8 cellular contexts compared by ENCODE assay signal in genomic region chr16:1771072-1771863, GRCh38. TPM values are rescaled to one million over a fixed set of nuclear protein-coding genes. Genes with fewer than 3 reads are reported as not detected.
DNase-seq lines count a peak whose midpoint lies in the region; ATAC-seq and TF ChIP-seq lines count a peak whose summit lies in the region.

NME3 (minus strand) TSS chr16:1771543; CDS start chr16:1771534, 9 bp downstream.

- DNase-seq in H7 (peak; percentile 95), RWPE1 (ENCODE audit: low spot score) (peak; percentile 63), activated gamma-delta T cell (lab: John Stamatoyannopoulos, UW) (peak; percentile 56), fibroblast of villous mesenchyme (ENCODE audit: low read depth) (peak; percentile 74)
- DNase-seq in stimulated activated naive CD8-positive, alpha-beta T cell treated with anti-CD3 and anti-CD28 coated beads, Interleukin-15, Interleukin-2, amounts not matched to agents 100 U/mL and 50 U/mL, for 24 hours: peak; percentile 87

- no peaks in the 10 kb centered on the region for H3K9me3 ChIP-seq in BLaER1 treated with 17β-estradiol and CSF1 and Interleukin-3, amounts not matched to agents 10 nM and 100 nM (replicated peaks in 1 of 11)
- H3K9me3 ChIP-seq in neural cell (ENCODE audit: low read length): no peaks in the 10 kb centered on the region

- H3K9me2 ChIP-seq in neural cell (ENCODE audit: insufficient read depth, low read length): no peaks in the 10 kb centered on the region

- TF ChIP-seq EP300 in neural cell (conservative IDR thresholded peaks at IDR 0.05; ENCODE audit: poor library complexity, severe bottlenecking): no peak

- peak within 1 kb of the TSS; percentile 92 to 98 (median 96) for H3K9ac ChIP-seq in BLaER1 treated with 17β-estradiol and CSF1 and Interleukin-3, amounts not matched to agents 10 nM and 100 nM
- peak within 1 kb of the TSS; percentile 84 for H3K9ac ChIP-seq in neural cell (ENCODE audit: low read length)

- POLR2A ChIA-PET in RWPE1 (lab: Yijun Ruan, JAX; ENCODE audit: low non-redundant PET): interaction anchor here (0.9 to 1.4 kb wide), 4 partner anchors 11 to 70 kb away, joined by 3 to 6 read pairs (median 4); partner anchors contain the start of genes NUBP2 and SPSB3

- H3K4me1 ChIP-seq in BLaER1 treated with 17β-estradiol and CSF1 and Interleukin-3, amounts not matched to agents 10 nM and 100 nM: peaks cover 28 to 37% (median 33%) of the 10 kb centered on the region in 10 experiments

- no peak for TF ChIP-seq RAD21 in neural cell (conservative IDR thresholded peaks at IDR 0.05)

- H3F3A ChIP-seq in neural cell (ENCODE audit: insufficient read depth, low read length, poor library complexity, severe bottlenecking): no peaks in the 10 kb centered on the region

- ATAC-seq in stimulated activated naive CD8-positive, alpha-beta T cell treated with anti-CD3 and anti-CD28 coated beads, Interleukin-15, Interleukin-2, amounts not matched to agents 100 U/mL and 50 U/mL, for 24 hours: peak; percentile 38
- no peak for ATAC-seq in GM21529 (IDR thresholded peaks at IDR 0.05; ENCODE audit: unreplicated experiment)

- peak within 1 kb of the TSS; percentile 35 to 96 (median 94); a peak in 21 of 22 replicates for H3K27ac ChIP-seq in BLaER1 treated with 17β-estradiol and CSF1 and Interleukin-3, amounts not matched to agents 10 nM and 100 nM
- H3K27ac ChIP-seq in RWPE1 (peak within 1 kb of the TSS; percentile 92), neural cell (ENCODE audit: low read length) (peak within 1 kb of the TSS; percentile 74)

- TF ChIP-seq CTCF in RWPE1 (conservative IDR thresholded peaks at IDR 0.05; ENCODE audit: low read depth) (no peak), fibroblast of villous mesenchyme (IDR thresholded peaks at IDR 0.05; ENCODE audit: insufficient read depth, low read depth, low read length) (no peak), neural cell (IDR thresholded peaks at IDR 0.05; ENCODE audit: poor library complexity, severe bottlenecking) (no peak)

- peak within 1 kb of the TSS; percentile 82 to 97 (median 94) for H3K4me3 ChIP-seq in BLaER1 treated with 17β-estradiol and CSF1 and Interleukin-3, amounts not matched to agents 10 nM and 100 nM
- H3K4me3 ChIP-seq in H7 (ENCODE audit: insufficient read depth, low read depth, low read length) (peak within 1 kb of the TSS; percentile 98), fibroblast of villous mesenchyme (ENCODE audit: low read depth, low read length) (peak within 1 kb of the TSS; percentile 81), neural cell (ENCODE audit: low read length) (peak within 1 kb of the TSS; percentile 98)

- H2AFZ ChIP-seq in neural cell (ENCODE audit: low read depth, low read length): no peak within 1 kb of the TSS

- CTCF ChIA-PET in RWPE1 (lab: Yijun Ruan, JAX): interaction anchor here (0.6 to 1.6 kb wide), 3 partner anchors 11 to 1191 kb away, joined by 4 to 6 read pairs (median 5); no protein-coding TSS in a partner anchor

- H3K79me2 ChIP-seq in neural cell (replicated peaks; ENCODE audit: insufficient read depth, low read length): peaks cover 9% of the 10 kb centered on the region

- peak within 1 kb of the TSS; percentile 95 to 100 (median 99) for H3K4me2 ChIP-seq in BLaER1 treated with 17β-estradiol and CSF1 and Interleukin-3, amounts not matched to agents 10 nM and 100 nM
- H3K4me2 ChIP-seq in neural cell (ENCODE audit: low read length): peak within 1 kb of the TSS; percentile 93

- H4K20me1 ChIP-seq in BLaER1 treated with 17β-estradiol and CSF1 and Interleukin-3, amounts not matched to agents 10 nM and 100 nM: peaks cover 32 to 82% (median 53%) of the 10 kb centered on the region in 11 experiments; a peak in 21 of 22 replicates
- no peaks in the 10 kb centered on the region for H4K20me1 ChIP-seq in neural cell (ENCODE audit: insufficient read depth)

- peaks cover 37 to 63% (median 56%) of the 10 kb centered on the region in 11 experiments; a peak in 21 of 22 replicates for H3K36me3 ChIP-seq in BLaER1 treated with 17β-estradiol and CSF1 and Interleukin-3, amounts not matched to agents 10 nM and 100 nM
- no peaks in the 10 kb centered on the region; the same call in none of the 2 replicates for H3K36me3 ChIP-seq in H7 (replicated peaks; ENCODE audit: control insufficient read depth, insufficient read depth, low read length)
- H3K36me3 ChIP-seq in neural cell (ENCODE audit: insufficient read depth, low read length): no peaks in the 10 kb centered on the region

- no peaks in the 10 kb centered on the region for H3K27me3 ChIP-seq in BLaER1 treated with 17β-estradiol and CSF1 and Interleukin-3, amounts not matched to agents 10 nM and 100 nM
- H3K27me3 ChIP-seq in H7 (ENCODE audit: control insufficient read depth, insufficient read depth, low read length) (no peaks in the 10 kb centered on the region), neural cell (ENCODE audit: insufficient read depth, low read depth, low read length) (no peaks in the 10 kb centered on the region)

TF ChIP-seq in neural cell, 6 proteins besides CTCF, POLR2A, EP300 and RAD21:
- peak; percentile 20 for TF ChIP-seq MXI1 (conservative IDR thresholded peaks at IDR 0.05; ENCODE audit: poor library complexity, severe bottlenecking)
- no peak for TF ChIP-seq POLR2AphosphoS5 (IDR thresholded peaks at IDR 0.05)
- TF ChIP-seq SMC3 (conservative IDR thresholded peaks at IDR 0.05; ENCODE audit: poor library complexity): no peak

RNA-seq across cellular contexts. Expression of gene NME3, which starts in this region (rescaled TPM):
- 147 and 179 TPM in 2 replicates for total RNA-seq in H7 (2014; rRNA removed; shearing (Covaris generic))
- total RNA-seq in fibroblast of villous mesenchyme: 41.2 and 63.9 TPM in 2 replicates
- polyA plus RNA-seq in neural cell: 102 and 145 TPM in 2 replicates
- 13.8 and 21.4 TPM in 2 replicates for polyA minus RNA-seq in neural cell
